Comparison of ENCODE assay signal across 21 cellular contexts in the genomic region with DNA sequence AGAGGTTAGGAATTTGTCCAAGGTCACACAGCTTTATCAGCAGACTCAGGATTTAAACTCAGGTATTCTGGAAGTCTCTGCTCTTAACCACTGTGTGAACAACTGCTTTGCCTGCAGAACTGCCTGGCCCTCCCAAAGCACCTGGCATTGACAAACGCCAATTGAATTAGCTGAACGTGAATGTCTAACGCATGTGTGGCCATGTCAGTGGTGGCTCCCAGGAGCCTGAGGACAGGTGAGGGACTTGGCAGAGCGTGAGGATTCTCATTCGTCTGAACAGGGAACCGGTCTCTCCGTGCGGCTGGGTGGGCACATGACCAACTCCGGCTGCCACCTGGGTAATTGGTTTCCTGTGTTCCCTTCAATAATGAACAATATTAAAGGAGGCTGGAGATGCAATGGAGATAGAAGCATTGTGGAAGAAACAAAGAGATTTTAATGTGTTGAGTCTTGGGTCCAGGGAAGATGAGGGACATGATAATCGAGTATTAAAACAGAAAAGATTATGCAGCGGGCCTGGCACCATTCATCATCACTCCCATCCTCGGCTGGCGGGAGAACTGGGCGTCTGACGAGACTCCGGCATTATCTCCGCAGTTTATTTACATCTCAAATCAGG.
DNase-seq lines count a peak whose midpoint lies in the region; ATAC-seq lines count a peak whose summit lies in the region.
"Had no signal": no experiment of that assay in that cellular context is flagged by ENCODE, and none has a peak within 500 bp of the region (broad histone marks: within the 10 kb centered on the region; RNA-seq: fewer than 3 reads in every experiment).

No MANE protein-coding gene starts in this region.

- ATAC-seq in esophagus mucosa, result peak; percentile 31
- ATAC-seq: activated naive CD8-positive, alpha-beta T cell treated with anti-CD3 and anti-CD28 coated beads, Interleukin-2, amount 50 U/mL, for 24 hours; activated T-cell treated with anti-CD3 and anti-CD28 coated beads, Interleukin-2, amount 50 U/mL, for 4 hours; stimulated activated memory B cell treated with anti-CD40 and anti-IgM and Interleukin-4, amounts not matched to agents 10 μg/mL and 1 μg/mL and 100 μg/mL, for 72 hours had no signal

- peak in 2 of 3 experiments; percentile 36 to 57 for DNase-seq in NCI-H1417 (lab: John Stamatoyannopoulos, UW)
- DNase-seq in NCI-H1417 treated with DMSO at 0.1 percent for 48 hours (lab: John Stamatoyannopoulos, UW), result no peak
- DNase-seq in NCI-H1092 (lab: John Stamatoyannopoulos, UW), result peak; percentile 51
- peak; percentile 38 for DNase-seq in NCI-H69 (lab: John Stamatoyannopoulos, UW)
- no peak for DNase-seq in NOMO-1 treated with DMSO at 0.1 percent for 48 hours (lab: John Stamatoyannopoulos, UW; ENCODE audit: unreplicated experiment)
- no peak for DNase-seq in GM03348 (ENCODE audit: low spot score)
- no peak for DNase-seq in HUDEP-2 (lab: John Stamatoyannopoulos, UW; ENCODE audit: unreplicated experiment in 76 of 76)
- DNase-seq: 8988T; activated CD4-positive, alpha-beta T cell treated with anti-CD3 and anti-CD28 coated beads for 48 hours; activated naive CD8-positive, alpha-beta T cell treated with anti-CD3 and anti-CD28 coated beads, Interleukin-2, amount 50 U/mL, for 24 hours; activated T-cell treated with anti-CD3 and anti-CD28 coated beads, Interleukin-2, amount 50 U/mL, for 4 hours; DND-41; effector CD8-positive, alpha-beta T cell; Karpas-422; NCI-H2029; NCI-H510A treated with DMSO at 0.1 percent for 48 hours; ovary; T-helper 9 cell; transverse colon had no signal

Comparison
In these comparisons a context has a peak if more than half of its experiments do, and no peak if none do; other contexts are left out.
1. DNase-seq: peak in NCI-H1417 (2 of 3), NCI-H1092 (single experiment) and NCI-H69 (single experiment); none in NCI-H1417 treated with DMSO at 0.1 percent for 48 hours (single experiment), NOMO-1 treated with DMSO at 0.1 percent for 48 hours (single experiment), GM03348 (single experiment) and HUDEP-2 (0 of 76).